Comparison of ENCODE assay signal across 24 cellular contexts in genomic region chr2:50318147-50318546, GRCh38.
"Had no signal": no experiment of that assay in that cellular context is flagged by ENCODE, and none has a peak within 500 bp of the region (broad histone marks: within the 10 kb centered on the region; RNA-seq: fewer than 3 reads in every experiment).

No MANE protein-coding gene starts in this region.

- H3K36me3 Mint-ChIP-seq: activated naive CD4-positive, alpha-beta T cell treated with anti-CD3 and anti-CD28 coated beads, Interleukin-2, amount 50 U/mL, for 24 hours; memory B cell; naive thymus-derived CD8-positive, alpha-beta T cell had no signal

- H3K36me3 ChIP-seq: colonic mucosa, right atrium auricular region, suprapubic skin, upper lobe of left lung had no signal

- ATAC-seq: activated CD8-positive, alpha-beta T cell treated with anti-CD3 and anti-CD28 coated beads, Interleukin-2, amount 10 ng/mL, durations not matched to agents 7 days and 5 days; left ventricle myocardium superior; naive thymus-derived CD8-positive, alpha-beta T cell; stimulated activated naive CD8-positive, alpha-beta T cell treated with anti-CD3 and anti-CD28 coated beads, Interleukin-15, Interleukin-2, amounts not matched to agents 100 U/mL and 50 U/mL, for 24 hours; T-helper 17 cell had no signal

- H3K9me3 Mint-ChIP-seq: memory B cell had no signal

- H3K27me3 Mint-ChIP-seq: activated B cell treated with CpG ODN at 0.5 μM for 24 hours; activated naive CD4-positive, alpha-beta T cell treated with anti-CD3 and anti-CD28 coated beads, Interleukin-2, amount 50 U/mL, for 24 hours; memory B cell; naive thymus-derived CD8-positive, alpha-beta T cell had no signal

- DNase-seq: activated B cell treated with CpG ODN at 0.5 μM for 24 hours; activated CD4-positive, alpha-beta T cell treated with anti-CD3 and anti-CD28 coated beads for 48 hours; activated CD8-positive, alpha-beta memory T cell treated with anti-CD3 and anti-CD28 coated beads, Interleukin-2, amount 50 U/mL, for 4 hours; activated CD8-positive, alpha-beta T cell treated with anti-CD3 and anti-CD28 coated beads, Interleukin-2, amount 10 ng/mL, durations not matched to agents 7 days and 5 days; activated effector memory CD4-positive, alpha-beta T cell treated with anti-CD3 and anti-CD28 coated beads, Interleukin-2, amount 50 U/mL, for 16 hours; activated T-cell treated with anti-CD3 and anti-CD28 coated beads, Interleukin-2, amount 50 U/mL, for 48 hours; central memory CD4-positive, alpha-beta T cell; colonic mucosa; foreskin fibroblast; glutamatergic neuron; kidney glomerular epithelial cell; left ventricle myocardium superior; naive thymus-derived CD8-positive, alpha-beta T cell; posterior cingulate gyrus; small intestine; stimulated activated CD4-positive, alpha-beta T cell treated with anti-CD3 and anti-CD28 coated beads, Interleukin-4, amount 100 ng/mL, for 4 hours; stimulated activated CD8-positive, alpha-beta memory T cell treated with anti-CD3 and anti-CD28 coated beads, Interleukin-4, amount 100 ng/mL, for 48 hours; stimulated activated naive CD8-positive, alpha-beta T cell treated with anti-CD3 and anti-CD28 coated beads, Interleukin-15, Interleukin-2, amounts not matched to agents 100 U/mL and 50 U/mL, for 24 hours; T-helper 17 cell; upper lobe of left lung had no signal

- H3K27me3 ChIP-seq: colonic mucosa, right atrium auricular region, suprapubic skin, upper lobe of left lung had no signal

- H3K4me1 ChIP-seq: colonic mucosa, right atrium auricular region, suprapubic skin, upper lobe of left lung had no signal

- H3K4me3 ChIP-seq: colonic mucosa, right atrium auricular region, suprapubic skin, upper lobe of left lung had no signal

- H3K27ac Mint-ChIP-seq: activated B cell treated with CpG ODN at 0.5 μM for 24 hours; activated CD8-positive, alpha-beta T cell treated with anti-CD3 and anti-CD28 coated beads, Interleukin-2, amount 10 ng/mL, durations not matched to agents 7 days and 5 days; activated naive CD4-positive, alpha-beta T cell treated with anti-CD3 and anti-CD28 coated beads, Interleukin-2, amount 50 U/mL, for 24 hours; memory B cell; naive thymus-derived CD8-positive, alpha-beta T cell; T-helper 17 cell had no signal

- H3K9me3 ChIP-seq: colonic mucosa, right atrium auricular region, suprapubic skin, upper lobe of left lung had no signal

- H3K27ac ChIP-seq: colonic mucosa, right atrium auricular region, suprapubic skin, upper lobe of left lung had no signal

- H3K4me1 Mint-ChIP-seq: activated B cell treated with CpG ODN at 0.5 μM for 24 hours; activated naive CD4-positive, alpha-beta T cell treated with anti-CD3 and anti-CD28 coated beads, Interleukin-2, amount 50 U/mL, for 24 hours; memory B cell; naive thymus-derived CD8-positive, alpha-beta T cell; T-helper 17 cell had no signal

- H3K4me3 Mint-ChIP-seq: activated B cell treated with CpG ODN at 0.5 μM for 24 hours; activated CD8-positive, alpha-beta T cell treated with anti-CD3 and anti-CD28 coated beads, Interleukin-2, amount 10 ng/mL, durations not matched to agents 7 days and 5 days; activated naive CD4-positive, alpha-beta T cell treated with anti-CD3 and anti-CD28 coated beads, Interleukin-2, amount 50 U/mL, for 24 hours; memory B cell; naive thymus-derived CD8-positive, alpha-beta T cell; T-helper 17 cell had no signal
